ENCODE assay signal across 1 cellular context in genomic region chr4:113447061-113447460, GRCh38.
TF ChIP-seq lines count a peak whose summit lies in the region.

No MANE protein-coding gene starts in this region.

TF ChIP-seq in GM23338, 12 proteins besides CTCF, POLR2A, EP300 and RAD21 (continued from another document):
- TF ChIP-seq ZNF462 (CRISPR knock-in tag; IDR thresholded peaks at IDR 0.05) (no peak), STAT1 (IDR thresholded peaks at IDR 0.05; ENCODE audit: unreplicated experiment) (no peak), NANOG (IDR thresholded peaks at IDR 0.05; ENCODE audit: borderline replicate concordance) (no peak), EZH2phosphoT487 (IDR thresholded peaks at IDR 0.05; ENCODE audit: unreplicated experiment) (no peak), ZNF114 (CRISPR knock-in tag; IDR thresholded peaks at IDR 0.05) (no peak), EZH2 (IDR thresholded peaks at IDR 0.05; ENCODE audit: low read depth, unreplicated experiment) (no peak), JUNB (IDR thresholded peaks at IDR 0.05; ENCODE audit: unreplicated experiment) (no peak)
- TF ChIP-seq, protein P1, sequence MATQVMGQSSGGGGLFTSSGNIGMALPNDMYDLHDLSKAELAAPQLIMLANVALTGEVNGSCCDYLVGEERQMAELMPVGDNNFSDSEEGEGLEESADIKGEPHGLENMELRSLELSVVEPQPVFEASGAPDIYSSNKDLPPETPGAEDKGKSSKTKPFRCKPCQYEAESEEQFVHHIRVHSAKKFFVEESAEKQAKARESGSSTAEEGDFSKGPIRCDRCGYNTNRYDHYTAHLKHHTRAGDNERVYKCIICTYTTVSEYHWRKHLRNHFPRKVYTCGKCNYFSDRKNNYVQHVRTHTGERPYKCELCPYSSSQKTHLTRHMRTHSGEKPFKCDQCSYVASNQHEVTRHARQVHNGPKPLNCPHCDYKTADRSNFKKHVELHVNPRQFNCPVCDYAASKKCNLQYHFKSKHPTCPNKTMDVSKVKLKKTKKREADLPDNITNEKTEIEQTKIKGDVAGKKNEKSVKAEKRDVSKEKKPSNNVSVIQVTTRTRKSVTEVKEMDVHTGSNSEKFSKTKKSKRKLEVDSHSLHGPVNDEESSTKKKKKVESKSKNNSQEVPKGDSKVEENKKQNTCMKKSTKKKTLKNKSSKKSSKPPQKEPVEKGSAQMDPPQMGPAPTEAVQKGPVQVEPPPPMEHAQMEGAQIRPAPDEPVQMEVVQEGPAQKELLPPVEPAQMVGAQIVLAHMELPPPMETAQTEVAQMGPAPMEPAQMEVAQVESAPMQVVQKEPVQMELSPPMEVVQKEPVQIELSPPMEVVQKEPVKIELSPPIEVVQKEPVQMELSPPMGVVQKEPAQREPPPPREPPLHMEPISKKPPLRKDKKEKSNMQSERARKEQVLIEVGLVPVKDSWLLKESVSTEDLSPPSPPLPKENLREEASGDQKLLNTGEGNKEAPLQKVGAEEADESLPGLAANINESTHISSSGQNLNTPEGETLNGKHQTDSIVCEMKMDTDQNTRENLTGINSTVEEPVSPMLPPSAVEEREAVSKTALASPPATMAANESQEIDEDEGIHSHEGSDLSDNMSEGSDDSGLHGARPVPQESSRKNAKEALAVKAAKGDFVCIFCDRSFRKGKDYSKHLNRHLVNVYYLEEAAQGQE (IDR thresholded peaks at IDR 0.05; ENCODE audit: unreplicated experiment) = no peak
TF ChIP-seq in GM23338: peak in this region for 0.
